ENCODE assay signal across 30 cellular contexts in genomic region chr13:44498969-44499368, GRCh38.
A peak's percentile ranks its signal among the peaks of the same experiment; 100 is the strongest.
DNase-seq lines count a peak whose midpoint lies in the region; TF ChIP-seq lines count a peak whose summit lies in the region.
"Had no signal": no experiment of that assay in that cellular context is flagged by ENCODE, and none has a peak within 500 bp of the region (broad histone marks: within the 10 kb centered on the region; RNA-seq: fewer than 3 reads in every experiment).

No MANE protein-coding gene starts in this region.

- H3K4me1 ChIP-seq in adrenal gland (replicated peaks in 1 of 2): peaks cover 0 to 5% of the 10 kb centered on the region in 2 donors
- no peaks in the 10 kb centered on the region for H3K4me1 ChIP-seq in testis
- no peaks in the 10 kb centered on the region for H3K4me1 ChIP-seq in ovary (ENCODE audit: insufficient read depth)
- H3K4me1 ChIP-seq: ascending aorta, Caco-2, transverse colon had no signal

- H3K27ac Mint-ChIP-seq in activated T-cell treated with anti-CD3 and anti-CD28 coated beads, Interleukin-2, amount 50 U/mL, for 24 hours: no peak overlapping the region
- H3K27ac Mint-ChIP-seq: activated CD8-positive, alpha-beta T cell treated with anti-CD3 and anti-CD28 coated beads for 36 hours; activated naive CD4-positive, alpha-beta T cell treated with anti-CD3 and anti-CD28 coated beads, Interleukin-2, amount 50 U/mL, for 72 hours; activated T-helper 2 cell treated with anti-CD3 and anti-CD28 coated beads, Interferon-gamma antibody, Interleukin-2, Interleukin-4, amounts not matched to agents 10 μg/mL and 5 μg/mL and 100 μg/mL, durations not matched to agents 14 hours and 24 hours and 36 hours; CD14-positive monocyte; memory B cell; progenitor cell of endocrine pancreas had no signal

- H3K27ac ChIP-seq in adrenal gland (no peak overlapping the region), testis (no peak overlapping the region), ovary (no peak overlapping the region)
- H3K27ac ChIP-seq: ascending aorta, esophagus muscularis mucosa, GM23248, transverse colon had no signal

- no peaks in the 10 kb centered on the region for H3K36me3 Mint-ChIP-seq in activated T-cell treated with anti-CD3 and anti-CD28 coated beads, Interleukin-2, amount 50 U/mL, for 24 hours (ENCODE audit: low read depth)
- H3K36me3 Mint-ChIP-seq: CD14-positive monocyte had no signal

- H3K27me3 Mint-ChIP-seq in activated T-cell treated with anti-CD3 and anti-CD28 coated beads, Interleukin-2, amount 50 U/mL, for 24 hours: no peaks in the 10 kb centered on the region
- H3K27me3 Mint-ChIP-seq: activated CD8-positive, alpha-beta T cell treated with anti-CD3 and anti-CD28 coated beads for 36 hours; memory B cell; progenitor cell of endocrine pancreas had no signal

- H3K27me3 ChIP-seq in adrenal gland (no peaks in the 10 kb centered on the region), testis (no peaks in the 10 kb centered on the region), ovary (no peaks in the 10 kb centered on the region)
- H3K27me3 ChIP-seq: ascending aorta, esophagus muscularis mucosa, transverse colon had no signal

- H3K4me3 ChIP-seq in adrenal gland (no peak overlapping the region), testis (no peak overlapping the region), ovary (no peak overlapping the region)
- H3K4me3 ChIP-seq: ascending aorta, esophagus muscularis mucosa, GM23248, transverse colon had no signal

- no peak for TF ChIP-seq EP300 in ovary (IDR thresholded peaks at IDR 0.05)

- H3K9me3 ChIP-seq in adrenal gland (replicated peaks in 1 of 3) (no peaks in the 10 kb centered on the region), testis (no peaks in the 10 kb centered on the region), ovary (no peaks in the 10 kb centered on the region)
- H3K9me3 ChIP-seq: Caco-2, esophagus muscularis mucosa, transverse colon had no signal

- peak; percentile 45 for DNase-seq in M059J (ENCODE audit: low read depth)
- peak in 5 of 7 donors; percentile 30 to 52 (median 36) for DNase-seq in adrenal gland
- DNase-seq in fibroblast of peridontal ligament (ENCODE audit: extremely low read depth): peak; percentile 41
- peak; percentile 34 for DNase-seq in testis
- DNase-seq in activated T-cell treated with anti-CD3 and anti-CD28 coated beads, Interleukin-2, amount 50 U/mL, for 24 hours: no peak
- no peak for DNase-seq in ovary
- no peak for DNase-seq in activated CD8-positive, alpha-beta memory T cell treated with anti-CD3 and anti-CD28 coated beads, Interleukin-2, amount 50 U/mL, for 4 hours
- DNase-seq: activated CD8-positive, alpha-beta T cell treated with anti-CD3 and anti-CD28 coated beads for 36 hours; Caco-2; dermis blood vessel endothelial cell; DMS79; GM23248; Karpas-422; NCI-H1436 treated with DMSO at 0.1 percent for 48 hours; NCI-H2081 treated with DMSO at 0.1 percent for 48 hours; NCI-H345; NCI-H774; SIG-M5; stimulated activated CD4-positive, alpha-beta T cell treated with anti-CD3 and anti-CD28 coated beads, Interleukin-12 subunit alpha, Interleukin-12 subunit beta, amount 100 ng/mL, for 4 hours; stimulated activated CD4-positive, alpha-beta T cell treated with anti-CD3 and anti-CD28 coated beads, Interleukin-4, amount 100 ng/mL, for 1 hour; SW 1271; transverse colon had no signal

- no peak overlapping the region for H3K4me3 Mint-ChIP-seq in activated T-cell treated with anti-CD3 and anti-CD28 coated beads, Interleukin-2, amount 50 U/mL, for 24 hours
- H3K4me3 Mint-ChIP-seq: activated CD8-positive, alpha-beta T cell treated with anti-CD3 and anti-CD28 coated beads for 36 hours; CD14-positive monocyte; memory B cell; neural crest cell had no signal

- H3K9me3 Mint-ChIP-seq in activated T-cell treated with anti-CD3 and anti-CD28 coated beads, Interleukin-2, amount 50 U/mL, for 24 hours: peaks cover 8% of the 10 kb centered on the region

- peaks cover 5% of the 10 kb centered on the region for H3K4me1 Mint-ChIP-seq in activated T-cell treated with anti-CD3 and anti-CD28 coated beads, Interleukin-2, amount 50 U/mL, for 24 hours (ENCODE audit: low read depth)
- H3K4me1 Mint-ChIP-seq: memory B cell had no signal

- TF ChIP-seq CTCF in adrenal gland (IDR thresholded peaks at IDR 0.05) (no peak), testis (IDR thresholded peaks at IDR 0.05) (no peak), ovary (IDR thresholded peaks at IDR 0.05) (no peak)

- intact Hi-C loops in adrenal gland (cut with DNase I) (no loop called here), testis (cut with DNase I; ENCODE audit: low total_unique reads) (no loop called here), ovary (cut with DNase I) (no loop called here)

- no peak for TF ChIP-seq POLR2A in adrenal gland (IDR thresholded peaks at IDR 0.05)
- TF ChIP-seq POLR2A in testis (IDR thresholded peaks at IDR 0.05): no peak
- no peak for TF ChIP-seq POLR2A in ovary (IDR thresholded peaks at IDR 0.05)

- H3K36me3 ChIP-seq in adrenal gland (replicated peaks in 1 of 2) (no peaks in the 10 kb centered on the region), testis (ENCODE audit: low read depth, missing control alignments) (no peaks in the 10 kb centered on the region), ovary (no peaks in the 10 kb centered on the region)
- H3K36me3 ChIP-seq: ascending aorta, esophagus muscularis mucosa had no signal

Comparison
In these comparisons a context has a peak if more than half of its experiments do, and no peak if none do; other contexts are left out.
1. DNase-seq: peak in M059J (single experiment), adrenal gland (5 of 7), fibroblast of peridontal ligament (single experiment) and testis (single experiment); none in activated T-cell treated with anti-CD3 and anti-CD28 coated beads, Interleukin-2, amount 50 U/mL, for 24 hours (single experiment), ovary (0 of 5) and activated CD8-positive, alpha-beta memory T cell treated with anti-CD3 and anti-CD28 coated beads, Interleukin-2, amount 50 U/mL, for 4 hours (single experiment).